Comparison of ENCODE assay signal across 1 cellular context in genomic region chr5:72543365-72543764, GRCh38.
TF ChIP-seq lines count a peak whose summit lies in the region.

No MANE protein-coding gene starts in this region.

TF ChIP-seq in K562, 482 proteins besides CTCF, POLR2A, EP300 and RAD21 (continued from another document):
- TF ChIP-seq FOXP4 (CRISPR knock-in tag; IDR thresholded peaks at IDR 0.05; ENCODE audit: borderline replicate concordance) (no peak), CCNT2 (IDR thresholded peaks at IDR 0.05; ENCODE audit: borderline replicate concordance, extremely low read depth, insufficient read length, low read depth, low read length) (no peak), SAP30 (IDR thresholded peaks at IDR 0.05; ENCODE audit: borderline replicate concordance, insufficient read depth, low read depth, low read length, poor library complexity, severe bottlenecking) (no peak), HDAC6 (IDR thresholded peaks at IDR 0.05; ENCODE audit: low read depth, low read length) (no peak), CBX3 (IDR thresholded peaks at IDR 0.05; ENCODE audit: borderline replicate concordance in 1 of 2, low read length in 2 of 2) (no peak), SIRT6 (IDR thresholded peaks at IDR 0.05; ENCODE audit: low read depth, low read length) (no peak), CHCHD3 (CRISPR knock-in tag; IDR thresholded peaks at IDR 0.05) (no peak), CHD2 (IDR thresholded peaks at IDR 0.05; ENCODE audit: low read depth, low read length) (no peak), CEBPB (tag; IDR thresholded peaks at IDR 0.05) (no peak), SMARCA4 (IDR thresholded peaks at IDR 0.05) (no peak), MXD1 (CRISPR knock-in tag; IDR thresholded peaks at IDR 0.05; ENCODE audit: borderline replicate concordance, poor library complexity, severe bottlenecking) (no peak), SOX6 (IDR thresholded peaks at IDR 0.05) (no peak)
- TF ChIP-seq, protein P1, sequence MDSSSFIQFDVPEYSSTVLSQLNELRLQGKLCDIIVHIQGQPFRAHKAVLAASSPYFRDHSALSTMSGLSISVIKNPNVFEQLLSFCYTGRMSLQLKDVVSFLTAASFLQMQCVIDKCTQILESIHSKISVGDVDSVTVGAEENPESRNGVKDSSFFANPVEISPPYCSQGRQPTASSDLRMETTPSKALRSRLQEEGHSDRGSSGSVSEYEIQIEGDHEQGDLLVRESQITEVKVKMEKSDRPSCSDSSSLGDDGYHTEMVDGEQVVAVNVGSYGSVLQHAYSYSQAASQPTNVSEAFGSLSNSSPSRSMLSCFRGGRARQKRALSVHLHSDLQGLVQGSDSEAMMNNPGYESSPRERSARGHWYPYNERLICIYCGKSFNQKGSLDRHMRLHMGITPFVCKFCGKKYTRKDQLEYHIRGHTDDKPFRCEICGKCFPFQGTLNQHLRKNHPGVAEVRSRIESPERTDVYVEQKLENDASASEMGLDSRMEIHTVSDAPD (CRISPR knock-in tag; IDR thresholded peaks at IDR 0.05): no peak
